ENCODE assay signal across 8 cellular contexts in the genomic region with DNA sequence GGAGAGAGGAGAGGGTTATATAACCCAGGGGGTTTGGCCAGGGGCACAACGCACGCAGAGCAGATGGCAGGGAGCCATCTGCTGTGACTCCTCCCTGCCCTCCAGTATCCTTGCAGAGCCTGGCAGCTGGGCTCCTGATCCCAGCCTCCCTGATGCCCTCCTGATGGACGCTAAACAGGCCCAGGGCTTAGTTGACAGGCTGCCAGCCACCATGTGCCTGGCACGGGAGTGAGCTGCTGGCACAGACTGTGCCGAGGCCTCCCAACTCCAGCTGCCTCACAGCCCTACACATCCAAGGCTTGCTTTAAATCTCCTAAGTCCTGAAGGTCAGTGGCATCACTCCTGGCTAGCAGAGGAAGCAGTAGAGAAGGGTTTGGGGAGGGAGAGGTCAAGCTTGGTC. TPM values are rescaled to one million over a fixed set of nuclear protein-coding genes. Genes with fewer than 3 reads are reported as not detected.
DNase-seq lines count a peak whose midpoint lies in the region; ATAC-seq, FAIRE-seq and TF ChIP-seq lines count a peak whose summit lies in the region.

No MANE protein-coding gene starts in this region.

- intact Hi-C loops in stomach (cut with DNase I; ENCODE audit: low total_unique reads), result no loop called here

- H2AFZ ChIP-seq in keratinocyte (ENCODE audit: control insufficient read depth, low read length), result no peak overlapping the region

- H3K4me1 Mint-ChIP-seq in activated T-cell treated with anti-CD3 and anti-CD28 coated beads, Interleukin-2, amount 50 U/mL, for 4 hours (ENCODE audit: low read depth), result peaks cover 20% of the 10 kb centered on the region

- peak overlapping the region; percentile 89 for H3K4me2 ChIP-seq in keratinocyte (ENCODE audit: control insufficient read depth, extremely low read depth, insufficient read depth, low read depth, low read length)

- H3K9ac ChIP-seq in keratinocyte (ENCODE audit: control insufficient read depth, extremely low read depth, insufficient read depth, low read length), result no peak overlapping the region

- DNase-seq in activated T-cell treated with anti-CD3 and anti-CD28 coated beads, Interleukin-2, amount 50 U/mL, for 4 hours, result no peak
- no peak for DNase-seq in activated T-cell treated with anti-CD3 and anti-CD28 coated beads for 4 hours
- DNase-seq in amniotic epithelial cell (ENCODE audit: low read depth), result peak; percentile 29
- DNase-seq in keratinocyte (ENCODE audit: low read depth, low spot score), result no peak
- peak; percentile 83 for DNase-seq in stomach
- DNase-seq in retina, result no peak

- H3K36me3 ChIP-seq in keratinocyte (ENCODE audit: control insufficient read depth in 2 of 2, extremely low read depth in 1 of 2, insufficient read depth in 2 of 2, low read length in 2 of 2) (peaks cover 11 to 18% of the 10 kb centered on the region in 2 experiments), stomach (peaks cover 33 to 46% (median 43%) of the 10 kb centered on the region in 4 donors)

- H3K9me3 Mint-ChIP-seq in activated T-cell treated with anti-CD3 and anti-CD28 coated beads, Interleukin-2, amount 50 U/mL, for 4 hours, result no peaks in the 10 kb centered on the region

- no peaks in the 10 kb centered on the region for H3K9me1 ChIP-seq in keratinocyte (ENCODE audit: control insufficient read depth, extremely low read depth, insufficient read depth, low read length)

- TF ChIP-seq CTCF in keratinocyte (optimal IDR thresholded peaks at IDR 0.05 in 1 of 3, IDR thresholded peaks at IDR 0.05 in 1 of 3, conservative IDR thresholded peaks at IDR 0.05 in 1 of 3; ENCODE audit: extremely low read depth in 1 of 3, insufficient read depth in 2 of 3, low read length in 3 of 3) (no peak), stomach (IDR thresholded peaks at IDR 0.05) (no peak)

- H3K79me2 ChIP-seq in keratinocyte (ENCODE audit: control insufficient read depth, insufficient read depth, low read length), result no peaks in the 10 kb centered on the region

- H3K27ac ChIP-seq in keratinocyte (ENCODE audit: control insufficient read depth, insufficient read depth, low read length), result no peak overlapping the region
- H3K27ac ChIP-seq in stomach, result peak overlapping the region; percentile 88 to 94 (median 91)

- no peak for TF ChIP-seq POLR2A in stomach (IDR thresholded peaks at IDR 0.05)

- H3K36me3 Mint-ChIP-seq in activated T-cell treated with anti-CD3 and anti-CD28 coated beads, Interleukin-2, amount 50 U/mL, for 4 hours (ENCODE audit: insufficient read depth), result peaks cover 8% of the 10 kb centered on the region

- peaks cover 3% of the 10 kb centered on the region for H3K9me3 ChIP-seq in keratinocyte (ENCODE audit: control insufficient read depth, low read depth, low read length)
- no peaks in the 10 kb centered on the region for H3K9me3 ChIP-seq in stomach

- peak overlapping the region; percentile 96 for H3K4me3 Mint-ChIP-seq in activated T-cell treated with anti-CD3 and anti-CD28 coated beads, Interleukin-2, amount 50 U/mL, for 4 hours

- ATAC-seq in activated T-cell treated with anti-CD3 and anti-CD28 coated beads, Interleukin-2, amount 50 U/mL, for 4 hours, result no peak
- ATAC-seq in HG03108 (IDR thresholded peaks at IDR 0.05; ENCODE audit: unreplicated experiment), result no peak
- no peak for ATAC-seq in HG03039 (IDR thresholded peaks at IDR 0.05; ENCODE audit: unreplicated experiment)

- H3K4me3 ChIP-seq in keratinocyte (ENCODE audit: control insufficient read depth in 2 of 3, extremely low read depth in 1 of 3, insufficient read depth in 2 of 3, low read depth in 1 of 3, low read length in 3 of 3), result no peak overlapping the region
- H3K4me3 ChIP-seq in stomach, result peak overlapping the region in 3 of 4 donors; percentile 65 to 77 (median 69)

- H3K27me3 ChIP-seq in keratinocyte (ENCODE audit: control insufficient read depth, extremely low read depth, insufficient read depth, low read length) (no peaks in the 10 kb centered on the region), stomach (no peaks in the 10 kb centered on the region)

- no peak for FAIRE-seq in keratinocyte (lab: Jason Lieb, UNC)

- no peaks in the 10 kb centered on the region for H4K20me1 ChIP-seq in keratinocyte (ENCODE audit: control insufficient read depth, extremely low read depth, insufficient read depth, low read length)

- TF ChIP-seq EP300 in stomach (IDR thresholded peaks at IDR 0.05), result peak; percentile 79

- peaks cover 5% of the 10 kb centered on the region for H3K27me3 Mint-ChIP-seq in activated T-cell treated with anti-CD3 and anti-CD28 coated beads, Interleukin-2, amount 50 U/mL, for 4 hours (ENCODE audit: low read depth)

- 14 to 28% (median 18%) methylated on average over 5 of the region's 5 CpGs for WGBS in stomach, 5 donors

- peaks cover 9% of the 10 kb centered on the region for H3K4me1 ChIP-seq in keratinocyte (ENCODE audit: control insufficient read depth, extremely low read depth, insufficient read depth, low read length)
- H3K4me1 ChIP-seq in stomach, result peaks cover 15 to 34% (median 25%) of the 10 kb centered on the region in 4 donors

- dilution Hi-C loops in keratinocyte (cut with MboI; ENCODE audit: extremely low pct_ligation_motif_present, low sequenced_read_pairs), result no loop called here

RNA-seq across cellular contexts. Expression of gene SYDE1, which starts 16.7 kb away (rescaled TPM):
- total RNA-seq in activated T-cell treated with anti-CD3 and anti-CD28 coated beads, Interleukin-2, amount 50 U/mL, for 4 hours, result under 1 TPM; 0.49 to 0.76 (median 0.63) TPM
- polyA plus RNA-seq in keratinocyte (5.8 to 8.8 TPM (median 6.4 TPM) in 3 replicates), stomach (10 to 100 TPM in 1 of 3 donors, 1 to 10 TPM in 2; 5.5 to 13.5 (median 7.6) TPM)
- polyA plus RNA-seq in keratinocyte (2011; ENCODE audit: low read depth), result 0.34 TPM
- polyA plus RNA-seq in keratinocyte (2011; cell fraction: cytosol; rRNA removed), result 3.5 and 9.1 TPM in 2 replicates
- 12.5 and 17.8 TPM in 2 replicates for polyA plus RNA-seq in keratinocyte (2011; cell fraction: nucleus; rRNA removed)
- 0.87 and 10.6 TPM in 2 replicates for polyA plus RNA-seq in keratinocyte (2012; ENCODE audit: low replicate concordance)
- polyA minus RNA-seq in keratinocyte, result 4.9 to 11.6 TPM (median 5.7 TPM) in 3 replicates
- polyA minus RNA-seq in keratinocyte (2011; cell fraction: cytosol; rRNA and poly(A)+ RNA removed), result 21.3 TPM
- polyA minus RNA-seq in keratinocyte (2011; cell fraction: nucleus; rRNA and poly(A)+ RNA removed), result 7.0 and 7.4 TPM in 2 replicates
- 10 to 100 TPM in 2 of 5 donors, 1 to 10 TPM in 3; 2.0 to 19.6 (median 9.9) TPM for total RNA-seq in stomach

RNA-seq across cellular contexts. Expression of gene OR1I1, which starts 41.9 kb away (rescaled TPM):
- not detected for total RNA-seq in activated T-cell treated with anti-CD3 and anti-CD28 coated beads, Interleukin-2, amount 50 U/mL, for 4 hours
- polyA plus RNA-seq in keratinocyte (not detected in 3 replicates), stomach (not detected)
- polyA plus RNA-seq in keratinocyte (2011; ENCODE audit: low read depth), result not detected
- polyA plus RNA-seq in keratinocyte (2011; cell fraction: cytosol; rRNA removed), result not detected in 2 replicates
- polyA plus RNA-seq in keratinocyte (2011; cell fraction: nucleus; rRNA removed), result not detected in 2 replicates
- polyA plus RNA-seq in keratinocyte (2012; ENCODE audit: low replicate concordance), result not detected in 2 replicates
- not detected in 3 replicates for polyA minus RNA-seq in keratinocyte
- polyA minus RNA-seq in keratinocyte (2011; cell fraction: cytosol; rRNA and poly(A)+ RNA removed), result not detected
- not detected in 2 replicates for polyA minus RNA-seq in keratinocyte (2011; cell fraction: nucleus; rRNA and poly(A)+ RNA removed)
- total RNA-seq in stomach, result not detected

Comparison
In these comparisons a context has a peak if more than half of its experiments do, and no peak if none do; other contexts are left out.
1. DNase-seq: peak in amniotic epithelial cell (single experiment) and stomach (single experiment); none in activated T-cell treated with anti-CD3 and anti-CD28 coated beads, Interleukin-2, amount 50 U/mL, for 4 hours (single experiment), activated T-cell treated with anti-CD3 and anti-CD28 coated beads for 4 hours (single experiment), keratinocyte (single experiment) and retina (single experiment).
2. H3K4me3 ChIP-seq: peak in stomach (3 of 4); none in keratinocyte (0 of 3).